ENCODE assay signal across 26 cellular contexts in the genomic region with DNA sequence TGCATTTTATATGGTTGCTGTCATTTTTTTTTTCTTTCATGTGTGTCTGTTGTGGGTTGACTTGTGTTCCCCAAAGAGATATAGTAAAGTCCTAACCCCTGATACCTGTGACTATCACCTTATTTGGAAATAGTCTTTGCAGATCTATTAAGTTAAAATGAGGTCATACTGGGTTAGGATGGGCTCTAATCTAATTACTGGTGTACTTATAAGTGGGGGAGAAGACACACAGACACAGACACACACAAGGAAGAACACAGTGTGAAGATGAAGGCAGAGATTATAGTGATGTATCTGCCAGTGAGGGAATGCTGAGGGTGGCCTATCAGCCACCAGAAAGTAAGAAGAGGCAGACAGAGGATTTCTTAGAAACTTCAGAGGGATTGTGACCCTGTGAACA.
DNase-seq lines count a peak whose midpoint lies in the region; ATAC-seq, FAIRE-seq and TF ChIP-seq lines count a peak whose summit lies in the region.
"Had no signal": no experiment of that assay in that cellular context is flagged by ENCODE, and none has a peak within 500 bp of the region (broad histone marks: within the 10 kb centered on the region; RNA-seq: fewer than 3 reads in every experiment).

No MANE protein-coding gene starts in this region.

- H2AFZ ChIP-seq in endothelial cell of umbilical vein (ENCODE audit: low read depth, low read length) (peak overlapping the region; percentile 22), osteoblast (ENCODE audit: low read length) (peak overlapping the region; percentile 63), HepG2 (ENCODE audit: low read length) (no peak overlapping the region)
- H2AFZ ChIP-seq: GM23248 had no signal

- H3K27ac Mint-ChIP-seq in Caco-2 (ENCODE audit: unreplicated experiment) = peak overlapping the region; percentile 7
- H3K27ac Mint-ChIP-seq: CD4-positive, alpha-beta memory T cell had no signal

- no peak overlapping the region for H3K4me3 Mint-ChIP-seq in Caco-2 (ENCODE audit: unreplicated experiment)

- H3K4me2 ChIP-seq in endothelial cell of umbilical vein (ENCODE audit: insufficient read depth, low read length) (no peak overlapping the region), osteoblast (ENCODE audit: insufficient read depth, low read length) (no peak overlapping the region), HepG2 (ENCODE audit: low read depth, low read length) (no peak overlapping the region)
- H3K4me2 ChIP-seq: BLaER1 treated with 17β-estradiol and CSF1 and Interleukin-3, amounts not matched to agents 10 nM and 100 nM had no signal

- no peak for TF ChIP-seq POLR2A in endothelial cell of umbilical vein (IDR thresholded peaks at IDR 0.05; ENCODE audit: low read depth, low read length)
- TF ChIP-seq POLR2A in HepG2 (IDR thresholded peaks at IDR 0.05; ENCODE audit: insufficient read depth in 1 of 2, low read depth in 2 of 2, low read length in 2 of 2) = no peak

- TF ChIP-seq CTCF in Caco-2 (IDR thresholded peaks at IDR 0.05; ENCODE audit: insufficient read depth in 1 of 2, low read depth in 1 of 2, low read length in 1 of 2, severe bottlenecking in 1 of 2, unreplicated experiment in 1 of 2) = no peak
- TF ChIP-seq CTCF in endothelial cell of umbilical vein (IDR thresholded peaks at IDR 0.05; ENCODE audit: extremely low read depth in 1 of 2, insufficient read depth in 1 of 2, low read depth in 1 of 2, low read length in 2 of 2) = no peak
- no peak for TF ChIP-seq CTCF in osteoblast (IDR thresholded peaks at IDR 0.05; ENCODE audit: extremely low read depth, low read depth, low read length)
- TF ChIP-seq CTCF in HepG2 (CRISPR knock-in tag; IDR thresholded peaks at IDR 0.05) = no peak

- H3K4me3 ChIP-seq in Caco-2 (ENCODE audit: low read depth, low read length) = no peak overlapping the region
- H3K4me3 ChIP-seq in endothelial cell of umbilical vein (replicated peaks in 1 of 3; ENCODE audit: insufficient read depth in 1 of 3, low read depth in 1 of 3, low read length in 3 of 3) = no peak overlapping the region
- no peak overlapping the region for H3K4me3 ChIP-seq in osteoblast (ENCODE audit: insufficient read depth, low read length)
- no peak overlapping the region for H3K4me3 ChIP-seq in HepG2 (replicated peaks in 1 of 3; ENCODE audit: insufficient read depth in 1 of 3, low read depth in 2 of 3, low read length in 3 of 3)
- H3K4me3 ChIP-seq: BLaER1 treated with 17β-estradiol and CSF1 and Interleukin-3, amounts not matched to agents 10 nM and 100 nM; GM23248; MG63; Peyer's patch; SK-N-MC had no signal

- H3K27ac ChIP-seq in endothelial cell of umbilical vein (ENCODE audit: insufficient read depth, low read depth, low read length) (no peak overlapping the region), osteoblast (ENCODE audit: low read depth, low read length) (no peak overlapping the region), HepG2 (ENCODE audit: extremely low read length, insufficient read depth, low read length) (no peak overlapping the region)
- H3K27ac ChIP-seq: BLaER1 treated with 17β-estradiol and CSF1 and Interleukin-3, amounts not matched to agents 10 nM and 100 nM; GM23248; Peyer's patch; SK-N-MC had no signal

- POLR2A ChIA-PET in Caco-2 (lab: Charles Lee) (no interaction called here), endothelial cell of umbilical vein (lab: Charles Lee) (no interaction called here), HepG2 (lab: Yijun Ruan, JAX) (no interaction called here)

- H3K36me3 Mint-ChIP-seq in Caco-2 (ENCODE audit: insufficient read depth, unreplicated experiment) = no peaks in the 10 kb centered on the region
- H3K36me3 Mint-ChIP-seq: CD4-positive, alpha-beta memory T cell had no signal

- intact Hi-C loops in Caco-2 (cut with micrococcal nuclease; ENCODE audit: unreplicated experiment) = no loop called here
- intact Hi-C loops in endothelial cell of umbilical vein (cut with micrococcal nuclease) = no loop called here
- intact Hi-C loops in HepG2 (cut with micrococcal nuclease; ENCODE audit: unreplicated experiment) = no loop called here

- no peaks in the 10 kb centered on the region for H3K9me1 ChIP-seq in endothelial cell of umbilical vein (replicated peaks; ENCODE audit: control insufficient read depth, extremely low read depth, insufficient read depth, low read length)

- H3K9ac ChIP-seq in endothelial cell of umbilical vein (replicated peaks; ENCODE audit: extremely low read depth, insufficient read depth, low read length) = no peak overlapping the region
- no peak overlapping the region for H3K9ac ChIP-seq in HepG2 (ENCODE audit: insufficient read depth, low read depth, low read length)
- H3K9ac ChIP-seq: BLaER1 treated with 17β-estradiol and CSF1 and Interleukin-3, amounts not matched to agents 10 nM and 100 nM; GM23248 had no signal

- FAIRE-seq in endothelial cell of umbilical vein (lab: Jason Lieb, UNC) (no peak), HepG2 (lab: Jason Lieb, UNC) (no peak)
- FAIRE-seq: A204.1, GM18507 had no signal

- no peaks in the 10 kb centered on the region for H3K9me3 Mint-ChIP-seq in Caco-2 (ENCODE audit: unreplicated experiment)
- H3K9me3 Mint-ChIP-seq: CD4-positive, alpha-beta memory T cell had no signal

- no peak for TF ChIP-seq EP300 in HepG2 (IDR thresholded peaks at IDR 0.05; ENCODE audit: low read depth in 2 of 2, low read length in 2 of 2)
- TF ChIP-seq EP300 in HepG2 (CRISPR knock-in tag; IDR thresholded peaks at IDR 0.05; ENCODE audit: borderline replicate concordance) = no peak

- H3K4me1 ChIP-seq in Caco-2 (no peaks in the 10 kb centered on the region), endothelial cell of umbilical vein (ENCODE audit: control insufficient read depth, extremely low read depth, insufficient read depth, low read length) (peaks cover 11% of the 10 kb centered on the region), osteoblast (ENCODE audit: insufficient read depth, low read length) (peaks cover 9% of the 10 kb centered on the region), HepG2 (ENCODE audit: insufficient read depth, low read length) (no peaks in the 10 kb centered on the region)
- H3K4me1 ChIP-seq: Peyer's patch had no signal

- H3K27me3 Mint-ChIP-seq in Caco-2 (ENCODE audit: insufficient read depth, unreplicated experiment) = no peaks in the 10 kb centered on the region
- H3K27me3 Mint-ChIP-seq: CD4-positive, alpha-beta memory T cell had no signal

- in situ Hi-C loops in HepG2 (cut with HindIII; ENCODE audit: extremely low pct_ligation_motif_present, low pct_unique_long_range_greater_than_20kb) = no loop called here

- DNase-seq in Caco-2 = no peak
- DNase-seq in NCI-H82 (lab: John Stamatoyannopoulos, UW) = peak; percentile 62
- DNase-seq in endothelial cell of umbilical vein (ENCODE audit: low read depth, low spot score) = no peak
- DNase-seq in osteoblast (ENCODE audit: insufficient read length, low spot score, missing footprints) = peak; percentile 1
- no peak for DNase-seq in activated effector memory CD4-positive, alpha-beta T cell treated with Interleukin-2 at 50 U/mL for 16 hours
- no peak for DNase-seq in HepG2 (ENCODE audit: low spot score)
- DNase-seq in NK-92 (lab: John Stamatoyannopoulos, UW; ENCODE audit: unreplicated experiment) = no peak
- DNase-seq: AML-193; Calu3; CD4-positive, alpha-beta memory T cell; GM23248; H7; KBM-7; MG63; NCI-H1105 treated with DMSO at 0.1 percent for 48 hours; NCI-H146; NCI-H2029; NCI-H446; NCI-H524 treated with DMSO at 0.1 percent for 48 hours; Peyer's patch; SHP77 treated with DMSO at 0.1 percent for 48 hours had no signal

- H3K9me3 ChIP-seq in Caco-2 = no peaks in the 10 kb centered on the region
- no peaks in the 10 kb centered on the region for H3K9me3 ChIP-seq in endothelial cell of umbilical vein (replicated peaks; ENCODE audit: control insufficient read depth, insufficient read depth, low read length)
- no peaks in the 10 kb centered on the region for H3K9me3 ChIP-seq in osteoblast (ENCODE audit: low read depth, low read length)
- no peaks in the 10 kb centered on the region for H3K9me3 ChIP-seq in HepG2 (ENCODE audit: low read length)
- H3K9me3 ChIP-seq: BLaER1 treated with 17β-estradiol and CSF1 and Interleukin-3, amounts not matched to agents 10 nM and 100 nM; MG63; Peyer's patch had no signal

- no peaks in the 10 kb centered on the region for H3K36me3 ChIP-seq in Caco-2 (ENCODE audit: control insufficient read depth, insufficient read depth, low read length)
- H3K36me3 ChIP-seq in endothelial cell of umbilical vein (ENCODE audit: control insufficient read depth in 2 of 2, extremely low read depth in 1 of 2, insufficient read depth in 2 of 2, low read length in 2 of 2) = no peaks in the 10 kb centered on the region
- H3K36me3 ChIP-seq in osteoblast (ENCODE audit: insufficient read depth, low read length) = no peaks in the 10 kb centered on the region
- H3K36me3 ChIP-seq in HepG2 (replicated peaks in 1 of 2; ENCODE audit: control insufficient read depth in 1 of 2, insufficient read depth in 2 of 2, low read length in 2 of 2) = no peaks in the 10 kb centered on the region
- H3K36me3 ChIP-seq: BLaER1 treated with 17β-estradiol and CSF1 and Interleukin-3, amounts not matched to agents 10 nM and 100 nM; MG63; Peyer's patch had no signal

- H3K27me3 ChIP-seq in Caco-2 (replicated peaks; ENCODE audit: control insufficient read depth, insufficient read depth, low read length) = no peaks in the 10 kb centered on the region
- no peaks in the 10 kb centered on the region for H3K27me3 ChIP-seq in endothelial cell of umbilical vein (ENCODE audit: control insufficient read depth in 2 of 2, insufficient read depth in 2 of 2, low read length in 2 of 2)
- H3K27me3 ChIP-seq in osteoblast (ENCODE audit: insufficient read depth, low read length) = no peaks in the 10 kb centered on the region
- no peaks in the 10 kb centered on the region for H3K27me3 ChIP-seq in HepG2 (ENCODE audit: control insufficient read depth in 1 of 2, insufficient read depth in 2 of 2, low read length in 2 of 2)
- H3K27me3 ChIP-seq: BLaER1 treated with 17β-estradiol and CSF1 and Interleukin-3, amounts not matched to agents 10 nM and 100 nM; MG63; Peyer's patch had no signal

- BruUV-seq in Caco-2 (replicated peaks; lab: Mats Ljungman, UMichigan) (no TSS peak), endothelial cell of umbilical vein (replicated peaks; lab: Mats Ljungman, UMichigan) (no TSS peak), HepG2 (replicated peaks; lab: Mats Ljungman, UMichigan) (no TSS peak)

- no peaks in the 10 kb centered on the region for H4K20me1 ChIP-seq in endothelial cell of umbilical vein (replicated peaks; ENCODE audit: control insufficient read depth, extremely low read depth, insufficient read depth, low read length)
- H4K20me1 ChIP-seq in osteoblast (ENCODE audit: insufficient read depth, low read length) = no peaks in the 10 kb centered on the region
- no peaks in the 10 kb centered on the region for H4K20me1 ChIP-seq in HepG2 (ENCODE audit: insufficient read depth, low read length)
- H4K20me1 ChIP-seq: BLaER1 treated with 17β-estradiol and CSF1 and Interleukin-3, amounts not matched to agents 10 nM and 100 nM had no signal

- dilution Hi-C loops in endothelial cell of umbilical vein (cut with MboI; ENCODE audit: extremely low pct_ligation_motif_present, low sequenced_read_pairs) = no loop called here

- no peaks in the 10 kb centered on the region for H3K79me2 ChIP-seq in endothelial cell of umbilical vein (ENCODE audit: control insufficient read depth, insufficient read depth, low read length)
- no peaks in the 10 kb centered on the region for H3K79me2 ChIP-seq in osteoblast (ENCODE audit: insufficient read depth, low read length)
- H3K79me2 ChIP-seq in HepG2 (ENCODE audit: insufficient read depth, low read length) = no peaks in the 10 kb centered on the region

- H3K4me1 Mint-ChIP-seq in Caco-2 (ENCODE audit: low read depth, unreplicated experiment) = no peaks in the 10 kb centered on the region

- TF ChIP-seq RAD21 in HepG2 (CRISPR knock-in tag; IDR thresholded peaks at IDR 0.05) = no peak

- ATAC-seq in GM21576 (IDR thresholded peaks at IDR 0.05; ENCODE audit: unreplicated experiment) (no peak), HepG2 (no peak)

- CTCF ChIA-PET in Caco-2 (lab: Charles Lee) (no interaction called here), endothelial cell of umbilical vein (lab: Charles Lee) (no interaction called here), HepG2 (lab: Yijun Ruan, JAX; ENCODE audit: low intra/inter-chr PET ratio, low total read pairs) (no interaction called here)

Comparison
In these comparisons a context has a peak if more than half of its experiments do, and no peak if none do; other contexts are left out.
1. DNase-seq: peak in NCI-H82 (single experiment) and osteoblast (single experiment); none in Caco-2 (0 of 2), endothelial cell of umbilical vein (single experiment), activated effector memory CD4-positive, alpha-beta T cell treated with Interleukin-2 at 50 U/mL for 16 hours (single experiment), HepG2 (single experiment) and NK-92 (single experiment).